In the genomic region with DNA sequence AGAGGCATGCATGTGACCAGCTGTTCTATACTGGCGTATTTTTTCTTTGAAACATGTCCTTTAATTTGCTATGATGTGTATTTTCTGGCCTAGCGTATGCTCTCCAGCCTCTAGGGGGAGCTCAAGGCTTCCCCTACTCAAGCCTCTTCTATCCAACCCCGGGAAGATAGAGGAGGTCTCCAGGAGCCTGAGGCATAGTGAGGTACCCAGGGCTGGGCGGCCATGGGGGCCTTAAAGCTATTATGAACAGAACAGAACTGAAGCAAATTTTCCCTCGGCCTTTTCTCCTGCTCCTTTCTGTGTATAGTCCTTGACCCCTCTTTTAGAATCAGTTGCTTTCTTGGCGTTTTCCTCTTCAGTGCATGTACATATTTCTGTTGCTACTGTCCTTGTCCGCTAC, we compare ENCODE assay signal across 7 cellular contexts.
DNase-seq lines count a peak whose midpoint lies in the region; ATAC-seq and TF ChIP-seq lines count a peak whose summit lies in the region.

No MANE protein-coding gene starts in this region.

- H3K27me3 ChIP-seq in GM06990 (replicated peaks; ENCODE audit: control insufficient read depth, insufficient read depth, low read length) (no peaks in the 10 kb centered on the region), NT2/D1 (ENCODE audit: insufficient read depth, insufficient read length) (no peaks in the 10 kb centered on the region), breast epithelium (no peaks in the 10 kb centered on the region)

- DNase-seq in GM06990 (ENCODE audit: extremely low read depth, insufficient read length) (no peak), NT2/D1 (ENCODE audit: low read depth, low spot score) (peak; percentile 47), breast epithelium (ENCODE audit: low spot score in 2 of 2) (peak in 1 of 2 donors; percentile 21), left colon (peak in 1 of 2 donors; percentile 46), type B pancreatic cell (ENCODE audit: extremely low spot score, unreplicated experiment) (no peak)

- H3K9me3 ChIP-seq in NT2/D1 (ENCODE audit: insufficient read depth, low read length) (0 out of 2 replicates have a peak, but pooled peaks cover 4% of the 10 kb centered on the region), breast epithelium (no peaks in the 10 kb centered on the region)

- no peaks in the 10 kb centered on the region for H3K36me3 Mint-ChIP-seq in type B pancreatic cell

- H3K9me3 Mint-ChIP-seq in type B pancreatic cell = no peaks in the 10 kb centered on the region

- no peak overlapping the region for H3K9ac ChIP-seq in NT2/D1 (ENCODE audit: insufficient read length, low read depth)

- H3K4me3 ChIP-seq in GM06990 (replicated peaks; ENCODE audit: low read depth, low read length) (no peak overlapping the region), NT2/D1 (ENCODE audit: insufficient read length, low read depth) (no peak overlapping the region), breast epithelium (no peak overlapping the region)

- peak; percentile 94 for TF ChIP-seq CTCF in GM06990 (IDR thresholded peaks at IDR 0.05; ENCODE audit: insufficient read depth, low read length, poor library complexity, severe bottlenecking)
- peak in 2 of 3 donors; percentile 46 to 55 for TF ChIP-seq CTCF in breast epithelium (IDR thresholded peaks at IDR 0.05)
- TF ChIP-seq CTCF in type B pancreatic cell (conservative IDR thresholded peaks at IDR 0.05) = peak; percentile 81

- TF ChIP-seq POLR2A in breast epithelium (IDR thresholded peaks at IDR 0.05) = no peak

- no peak overlapping the region for H3K27ac ChIP-seq in breast epithelium

- no peaks in the 10 kb centered on the region for H3K27me3 Mint-ChIP-seq in type B pancreatic cell

- H3K36me3 ChIP-seq in GM06990 (ENCODE audit: control insufficient read depth, insufficient read depth, low read length) (no peaks in the 10 kb centered on the region), NT2/D1 (ENCODE audit: insufficient read depth, insufficient read length, low read length) (no peaks in the 10 kb centered on the region), breast epithelium (no peaks in the 10 kb centered on the region)

- H3K4me1 Mint-ChIP-seq in type B pancreatic cell (ENCODE audit: unreplicated experiment) = peaks cover 6% of the 10 kb centered on the region

- H3K4me3 Mint-ChIP-seq in type B pancreatic cell = no peak overlapping the region

- intact Hi-C loops in breast epithelium (cut with DNase I; ENCODE audit: low total_unique reads) = no loop called here
- intact Hi-C loops in left colon (cut with DNase I, micrococcal nuclease) = no loop called here

- no peak overlapping the region for H3K27ac Mint-ChIP-seq in type B pancreatic cell

- ATAC-seq in HG02885 (IDR thresholded peaks at IDR 0.05; ENCODE audit: poor library complexity, unreplicated experiment) = peak; percentile 61
- ATAC-seq in left colon = peak; percentile 64
- ATAC-seq in HG03139 (IDR thresholded peaks at IDR 0.05; ENCODE audit: unreplicated experiment) = no peak

- H3K4me1 ChIP-seq in NT2/D1 (ENCODE audit: insufficient read depth, insufficient read length) (no peaks in the 10 kb centered on the region), breast epithelium (no peaks in the 10 kb centered on the region)
